10 cellular contexts compared by ENCODE assay signal in genomic region chrX:41145920-41146608, GRCh38.
DNase-seq lines count a peak whose midpoint lies in the region; ATAC-seq and TF ChIP-seq lines count a peak whose summit lies in the region.
"Had no signal": no experiment of that assay in that cellular context is flagged by ENCODE, and none has a peak within 500 bp of the region (broad histone marks: within the 10 kb centered on the region; RNA-seq: fewer than 3 reads in every experiment).

No MANE protein-coding gene starts in this region.

- no peaks in the 10 kb centered on the region for H3K27me3 Mint-ChIP-seq in chondrocyte (ENCODE audit: low read depth)

- peaks cover 28% of the 10 kb centered on the region for H3K4me1 Mint-ChIP-seq in chondrocyte (ENCODE audit: low read depth)

- H3K4me3 Mint-ChIP-seq in chondrocyte (ENCODE audit: unreplicated experiment) = no peak overlapping the region

- peaks cover 2% of the 10 kb centered on the region for H3K9me3 Mint-ChIP-seq in chondrocyte (ENCODE audit: low read depth)

- no peak for ATAC-seq in GM18520 (IDR thresholded peaks at IDR 0.05; ENCODE audit: unreplicated experiment)

- H3K27ac Mint-ChIP-seq in chondrocyte (ENCODE audit: unreplicated experiment) = peak overlapping the region; percentile 34

- DNase-seq in GM04504 (ENCODE audit: low read depth) = peak; percentile 82
- DNase-seq in M059J (ENCODE audit: low read depth) = peak; percentile 86
- DNase-seq in chondrocyte (ENCODE audit: low spot score) = no peak
- DNase-seq in non-pigmented ciliary epithelial cell (ENCODE audit: low read depth) = peak; percentile 55
- no peak for DNase-seq in stimulated activated CD4-positive, alpha-beta T cell treated with anti-CD3 and anti-CD28 coated beads, Interleukin-15, amount 100 ng/mL, for 24 hours
- no peak for DNase-seq in COLO829 (ENCODE audit: low spot score)
- DNase-seq in midbrain (lab: John Stamatoyannopoulos, UW) = no peak
- DNase-seq: amygdala, GOT3 had no signal

- peak; percentile 37 for TF ChIP-seq CTCF in chondrocyte (IDR thresholded peaks at IDR 0.05)

- peaks cover 7% of the 10 kb centered on the region for H3K36me3 Mint-ChIP-seq in chondrocyte (ENCODE audit: low read depth)

Comparison
In these comparisons a context has a peak if more than half of its experiments do, and no peak if none do; other contexts are left out.
1. DNase-seq: peak in GM04504 (single experiment), M059J (single experiment) and non-pigmented ciliary epithelial cell (single experiment); none in chondrocyte (single experiment), stimulated activated CD4-positive, alpha-beta T cell treated with anti-CD3 and anti-CD28 coated beads, Interleukin-15, amount 100 ng/mL, for 24 hours (single experiment), COLO829 (single experiment) and midbrain (single experiment).